Comparison of ENCODE assay signal across 16 cellular contexts in the genomic region with DNA sequence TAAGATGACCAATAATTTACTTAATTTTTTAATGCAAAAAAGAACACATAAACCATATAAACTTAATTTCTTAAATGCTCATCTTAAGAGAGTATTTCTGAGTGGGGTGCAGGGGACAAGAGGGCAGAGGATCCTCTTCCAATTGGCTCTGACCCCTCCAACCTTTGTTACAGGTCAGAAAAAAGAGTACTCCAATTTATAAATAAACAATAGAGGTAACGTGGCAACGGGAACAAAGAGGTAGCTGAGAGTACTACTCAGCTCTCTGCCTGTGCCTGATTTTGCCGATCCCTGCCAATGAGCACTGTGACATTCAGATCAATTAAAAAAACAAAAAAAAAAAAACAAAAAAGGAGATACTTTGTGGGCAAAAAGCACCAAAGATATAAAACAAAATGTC.
A peak's percentile ranks its signal among the peaks of the same experiment; 100 is the strongest.
DNase-seq lines count a peak whose midpoint lies in the region; ATAC-seq, FAIRE-seq and TF ChIP-seq lines count a peak whose summit lies in the region.
"Had no signal": no experiment of that assay in that cellular context is flagged by ENCODE, and none has a peak within 500 bp of the region (broad histone marks: within the 10 kb centered on the region; RNA-seq: fewer than 3 reads in every experiment).

No MANE protein-coding gene starts in this region.

- no peak; the same call in 1 of the 2 replicates for ATAC-seq in WTC11

- no peak overlapping the region for H2BK15ac ChIP-seq in mesendoderm (replicated peaks; ENCODE audit: low read depth)

- H3K4me1 ChIP-seq in mesendoderm (ENCODE audit: control insufficient read depth, low read depth, low read length): peaks cover 11% of the 10 kb centered on the region

- H3K9me3 Mint-ChIP-seq in WTC11: no peaks in the 10 kb centered on the region; the same call in 1 of the 2 replicates
- H3K9me3 Mint-ChIP-seq: activated CD4-positive, alpha-beta T cell treated with anti-CD3 and anti-CD28 coated beads, Interleukin-2, amount 10 ng/mL, durations not matched to agents 7 days and 5 days; nephron progenitor cell had no signal

- no peak overlapping the region for H3K4me2 ChIP-seq in mesendoderm (ENCODE audit: low read length)

- no peak overlapping the region for H4K8ac ChIP-seq in mesendoderm (ENCODE audit: low read depth, low read length)

- CTCF ChIA-PET in WTC11 (lab: Charles Lee): no interaction called here

- H3K27ac ChIP-seq in mesendoderm (ENCODE audit: low read depth, low read length): no peak overlapping the region
- H3K27ac ChIP-seq: 22Rv1 had no signal

- no peak overlapping the region for H2AK5ac ChIP-seq in mesendoderm (ENCODE audit: low read length)

- no peak for TF ChIP-seq CTCF in WTC11 (IDR thresholded peaks at IDR 0.05)

- no peaks in the 10 kb centered on the region for H3K36me3 ChIP-seq in mesendoderm (ENCODE audit: control insufficient read depth, insufficient read depth, low read length)
- H3K36me3 ChIP-seq: BE2C had no signal

- DNase-seq in DMS53 (lab: John Stamatoyannopoulos, UW) (peak; percentile 67), DMS53 treated with DMSO at 0.1 percent for 48 hours (lab: John Stamatoyannopoulos, UW; ENCODE audit: unreplicated experiment) (no peak), NCI-H1436 treated with DMSO at 0.1 percent for 48 hours (lab: John Stamatoyannopoulos, UW) (peak; percentile 32), NCI-H748 treated with DMSO at 0.1 percent for 48 hours (lab: John Stamatoyannopoulos, UW) (peak; percentile 76), mesendoderm (peak; percentile 64), urothelium cell line (ENCODE audit: low spot score) (no peak), SK-N-DZ (ENCODE audit: low spot score) (no peak), WTC11 (ENCODE audit: low spot score) (no peak)
- DNase-seq: activated CD4-positive, alpha-beta T cell treated with anti-CD3 and anti-CD28 coated beads, Interleukin-2, amount 10 ng/mL, durations not matched to agents 7 days and 5 days; activated naive CD4-positive, alpha-beta T cell; aorta; BE2C; effector memory CD4-positive, alpha-beta T cell; NCI-H1694 treated with DMSO at 0.1 percent for 48 hours; nephron progenitor cell had no signal

- peaks cover 41% of the 10 kb centered on the region for H3K4me1 Mint-ChIP-seq in WTC11
- H3K4me1 Mint-ChIP-seq: activated CD4-positive, alpha-beta T cell treated with anti-CD3 and anti-CD28 coated beads, Interleukin-2, amount 10 ng/mL, durations not matched to agents 7 days and 5 days had no signal

- H3K23ac ChIP-seq in mesendoderm (ENCODE audit: low read length): no peak overlapping the region

- H3K79me2 ChIP-seq in mesendoderm (ENCODE audit: control insufficient read depth, insufficient read depth, low read length): no peaks in the 10 kb centered on the region

- no peaks in the 10 kb centered on the region for H3K36me3 Mint-ChIP-seq in WTC11

- POLR2A ChIA-PET in WTC11 (lab: Charles Lee): interaction anchor here (0.6 kb wide), 1 partner anchor 293 kb away, joined by 3 read pairs; no protein-coding TSS in a partner anchor

- H3K18ac ChIP-seq in mesendoderm (ENCODE audit: low read length): peak overlapping the region; percentile 87

- no peaks in the 10 kb centered on the region for H3K27me3 Mint-ChIP-seq in WTC11 (ENCODE audit: low read depth)
- H3K27me3 Mint-ChIP-seq: activated CD4-positive, alpha-beta T cell treated with anti-CD3 and anti-CD28 coated beads, Interleukin-2, amount 10 ng/mL, durations not matched to agents 7 days and 5 days had no signal

- no peak overlapping the region for H3K4me3 Mint-ChIP-seq in WTC11
- H3K4me3 Mint-ChIP-seq: activated CD4-positive, alpha-beta T cell treated with anti-CD3 and anti-CD28 coated beads, Interleukin-2, amount 10 ng/mL, durations not matched to agents 7 days and 5 days; nephron progenitor cell had no signal

- peaks cover 6% of the 10 kb centered on the region for H3K79me1 ChIP-seq in mesendoderm (ENCODE audit: low read length)

- H4K5ac ChIP-seq in mesendoderm (ENCODE audit: low read length): peak overlapping the region; percentile 65

- no peak overlapping the region for H2BK120ac ChIP-seq in mesendoderm (ENCODE audit: low read depth, low read length)

- H3K27me3 ChIP-seq in mesendoderm (ENCODE audit: insufficient read depth, low read length, poor library complexity): no peaks in the 10 kb centered on the region
- H3K27me3 ChIP-seq: BE2C had no signal

- no peak overlapping the region for H3K56ac ChIP-seq in mesendoderm (ENCODE audit: low read length)

- no peak overlapping the region for H3K27ac Mint-ChIP-seq in WTC11
- H3K27ac Mint-ChIP-seq: activated CD4-positive, alpha-beta T cell treated with anti-CD3 and anti-CD28 coated beads, Interleukin-2, amount 10 ng/mL, durations not matched to agents 7 days and 5 days; nephron progenitor cell had no signal

- peak overlapping the region; percentile 48 for H2BK5ac ChIP-seq in mesendoderm (ENCODE audit: low read length)

- no peak overlapping the region for H3K4me3 ChIP-seq in mesendoderm (ENCODE audit: low read length)

- WGBS in mesendoderm (ENCODE audit: extremely low coverage, insufficient coverage, low lambda C conversion rate): no CpG with 5 or more reads among the region's 3 CpGs

- no peak overlapping the region for H3K4ac ChIP-seq in mesendoderm (ENCODE audit: low read depth, low read length)

- no peak overlapping the region for H3K9ac ChIP-seq in mesendoderm (ENCODE audit: low read length)

- no peak for FAIRE-seq in urothelium cell line (lab: Jason Lieb, UNC)

TF ChIP-seq in WTC11, 78 proteins besides CTCF, POLR2A, EP300 and RAD21:
- TF ChIP-seq, protein P1, sequence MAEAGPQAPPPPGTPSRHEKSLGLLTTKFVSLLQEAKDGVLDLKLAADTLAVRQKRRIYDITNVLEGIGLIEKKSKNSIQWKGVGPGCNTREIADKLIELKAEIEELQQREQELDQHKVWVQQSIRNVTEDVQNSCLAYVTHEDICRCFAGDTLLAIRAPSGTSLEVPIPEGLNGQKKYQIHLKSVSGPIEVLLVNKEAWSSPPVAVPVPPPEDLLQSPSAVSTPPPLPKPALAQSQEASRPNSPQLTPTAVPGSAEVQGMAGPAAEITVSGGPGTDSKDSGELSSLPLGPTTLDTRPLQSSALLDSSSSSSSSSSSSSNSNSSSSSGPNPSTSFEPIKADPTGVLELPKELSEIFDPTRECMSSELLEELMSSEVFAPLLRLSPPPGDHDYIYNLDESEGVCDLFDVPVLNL (CRISPR knock-in tag; IDR thresholded peaks at IDR 0.05; ENCODE audit: borderline replicate concordance, low read depth): no peak
- TF ChIP-seq, protein P2, sequence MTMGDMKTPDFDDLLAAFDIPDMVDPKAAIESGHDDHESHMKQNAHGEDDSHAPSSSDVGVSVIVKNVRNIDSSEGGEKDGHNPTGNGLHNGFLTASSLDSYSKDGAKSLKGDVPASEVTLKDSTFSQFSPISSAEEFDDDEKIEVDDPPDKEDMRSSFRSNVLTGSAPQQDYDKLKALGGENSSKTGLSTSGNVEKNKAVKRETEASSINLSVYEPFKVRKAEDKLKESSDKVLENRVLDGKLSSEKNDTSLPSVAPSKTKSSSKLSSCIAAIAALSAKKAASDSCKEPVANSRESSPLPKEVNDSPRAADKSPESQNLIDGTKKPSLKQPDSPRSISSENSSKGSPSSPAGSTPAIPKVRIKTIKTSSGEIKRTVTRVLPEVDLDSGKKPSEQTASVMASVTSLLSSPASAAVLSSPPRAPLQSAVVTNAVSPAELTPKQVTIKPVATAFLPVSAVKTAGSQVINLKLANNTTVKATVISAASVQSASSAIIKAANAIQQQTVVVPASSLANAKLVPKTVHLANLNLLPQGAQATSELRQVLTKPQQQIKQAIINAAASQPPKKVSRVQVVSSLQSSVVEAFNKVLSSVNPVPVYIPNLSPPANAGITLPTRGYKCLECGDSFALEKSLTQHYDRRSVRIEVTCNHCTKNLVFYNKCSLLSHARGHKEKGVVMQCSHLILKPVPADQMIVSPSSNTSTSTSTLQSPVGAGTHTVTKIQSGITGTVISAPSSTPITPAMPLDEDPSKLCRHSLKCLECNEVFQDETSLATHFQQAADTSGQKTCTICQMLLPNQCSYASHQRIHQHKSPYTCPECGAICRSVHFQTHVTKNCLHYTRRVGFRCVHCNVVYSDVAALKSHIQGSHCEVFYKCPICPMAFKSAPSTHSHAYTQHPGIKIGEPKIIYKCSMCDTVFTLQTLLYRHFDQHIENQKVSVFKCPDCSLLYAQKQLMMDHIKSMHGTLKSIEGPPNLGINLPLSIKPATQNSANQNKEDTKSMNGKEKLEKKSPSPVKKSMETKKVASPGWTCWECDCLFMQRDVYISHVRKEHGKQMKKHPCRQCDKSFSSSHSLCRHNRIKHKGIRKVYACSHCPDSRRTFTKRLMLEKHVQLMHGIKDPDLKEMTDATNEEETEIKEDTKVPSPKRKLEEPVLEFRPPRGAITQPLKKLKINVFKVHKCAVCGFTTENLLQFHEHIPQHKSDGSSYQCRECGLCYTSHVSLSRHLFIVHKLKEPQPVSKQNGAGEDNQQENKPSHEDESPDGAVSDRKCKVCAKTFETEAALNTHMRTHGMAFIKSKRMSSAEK (CRISPR knock-in tag; IDR thresholded peaks at IDR 0.05; ENCODE audit: borderline replicate concordance): no peak
- TF ChIP-seq, protein P3, sequence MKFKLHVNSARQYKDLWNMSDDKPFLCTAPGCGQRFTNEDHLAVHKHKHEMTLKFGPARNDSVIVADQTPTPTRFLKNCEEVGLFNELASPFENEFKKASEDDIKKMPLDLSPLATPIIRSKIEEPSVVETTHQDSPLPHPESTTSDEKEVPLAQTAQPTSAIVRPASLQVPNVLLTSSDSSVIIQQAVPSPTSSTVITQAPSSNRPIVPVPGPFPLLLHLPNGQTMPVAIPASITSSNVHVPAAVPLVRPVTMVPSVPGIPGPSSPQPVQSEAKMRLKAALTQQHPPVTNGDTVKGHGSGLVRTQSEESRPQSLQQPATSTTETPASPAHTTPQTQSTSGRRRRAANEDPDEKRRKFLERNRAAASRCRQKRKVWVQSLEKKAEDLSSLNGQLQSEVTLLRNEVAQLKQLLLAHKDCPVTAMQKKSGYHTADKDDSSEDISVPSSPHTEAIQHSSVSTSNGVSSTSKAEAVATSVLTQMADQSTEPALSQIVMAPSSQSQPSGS (CRISPR knock-in tag; IDR thresholded peaks at IDR 0.05; ENCODE audit: borderline replicate concordance, low read depth): no peak
- TF ChIP-seq ESRRA (CRISPR knock-in tag; IDR thresholded peaks at IDR 0.05; ENCODE audit: borderline replicate concordance) (no peak), SP1 (CRISPR knock-in tag; conservative IDR thresholded peaks at IDR 0.05) (no peak), JUN (CRISPR knock-in tag; IDR thresholded peaks at IDR 0.05) (no peak)

Comparison
In these comparisons a context has a peak if more than half of its experiments do, and no peak if none do; other contexts are left out.
1. DNase-seq: peak in DMS53 (single experiment), NCI-H1436 treated with DMSO at 0.1 percent for 48 hours (single experiment), NCI-H748 treated with DMSO at 0.1 percent for 48 hours (single experiment) and mesendoderm (single experiment); none in DMS53 treated with DMSO at 0.1 percent for 48 hours (single experiment), urothelium cell line (single experiment), SK-N-DZ (single experiment) and WTC11 (single experiment).